In the genomic region with DNA sequence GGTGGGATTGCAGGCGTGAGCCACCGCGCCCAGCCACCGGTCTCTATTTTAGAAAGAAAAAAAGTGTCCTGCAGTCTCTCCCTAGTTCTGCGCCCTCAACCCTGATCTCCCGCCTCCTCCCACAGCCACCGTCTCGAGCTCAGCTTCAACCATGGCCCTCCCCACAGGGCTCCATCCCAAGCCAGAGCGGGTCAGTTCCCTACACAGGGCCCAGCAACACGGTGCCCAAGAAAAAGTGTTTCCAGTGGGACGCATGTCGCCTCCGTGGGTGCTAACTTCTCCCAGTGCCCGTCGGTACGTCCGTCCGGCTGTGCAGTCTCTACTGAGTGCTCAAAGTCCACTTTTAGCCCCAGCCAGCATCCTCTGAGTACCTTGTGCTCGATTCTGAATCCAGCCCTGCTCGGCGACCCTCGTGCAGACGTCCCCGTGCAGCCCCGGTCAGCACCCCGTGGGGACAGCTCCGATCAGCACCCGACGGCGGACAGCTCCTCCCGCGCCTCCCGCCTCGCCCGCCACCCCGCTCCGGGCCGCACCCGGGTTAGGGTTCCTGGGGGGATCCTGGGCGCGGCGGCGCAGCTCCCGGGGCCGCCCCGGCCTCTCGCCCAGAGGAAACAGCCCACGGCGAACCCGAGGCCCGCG, we compare ENCODE assay signal across 1 cellular context.
TF ChIP-seq lines count a peak whose summit lies in the region.

No MANE protein-coding gene starts in this region.

TF ChIP-seq in WTC11, 78 proteins besides CTCF, POLR2A, EP300 and RAD21 (continued from another document and continues in another):
- TF ChIP-seq, protein P1, sequence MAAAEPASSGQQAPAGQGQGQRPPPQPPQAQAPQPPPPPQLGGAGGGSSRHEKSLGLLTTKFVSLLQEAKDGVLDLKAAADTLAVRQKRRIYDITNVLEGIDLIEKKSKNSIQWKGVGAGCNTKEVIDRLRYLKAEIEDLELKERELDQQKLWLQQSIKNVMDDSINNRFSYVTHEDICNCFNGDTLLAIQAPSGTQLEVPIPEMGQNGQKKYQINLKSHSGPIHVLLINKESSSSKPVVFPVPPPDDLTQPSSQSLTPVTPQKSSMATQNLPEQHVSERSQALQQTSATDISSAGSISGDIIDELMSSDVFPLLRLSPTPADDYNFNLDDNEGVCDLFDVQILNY (CRISPR knock-in tag; IDR thresholded peaks at IDR 0.05) = peak; percentile 95
- TF ChIP-seq TP53 (CRISPR knock-in tag; IDR thresholded peaks at IDR 0.05) (peak; percentile 96), SMAD4 (CRISPR knock-in tag; IDR thresholded peaks at IDR 0.05) (peak; percentile 98), ZNF121 (CRISPR knock-in tag; IDR thresholded peaks at IDR 0.05) (peak; percentile 90), TEAD1 (CRISPR knock-in tag; IDR thresholded peaks at IDR 0.05) (peak; percentile 98), ZNF416 (CRISPR knock-in tag; IDR thresholded peaks at IDR 0.05) (0 out of 2 replicates have a peak, but pooled peaks have one; percentile 40), ZNF232 (CRISPR knock-in tag; IDR thresholded peaks at IDR 0.05) (peak; percentile 99), NR3C1 (CRISPR knock-in tag; conservative IDR thresholded peaks at IDR 0.05; ENCODE audit: low read depth) (peak; percentile 96), JAZF1 (CRISPR knock-in tag; IDR thresholded peaks at IDR 0.05) (no peak), ZBTB21 (CRISPR knock-in tag; IDR thresholded peaks at IDR 0.05; ENCODE audit: borderline replicate concordance) (peak; percentile 94), ZNF396 (CRISPR knock-in tag; IDR thresholded peaks at IDR 0.05; ENCODE audit: borderline replicate concordance) (no peak), RORB (CRISPR knock-in tag; IDR thresholded peaks at IDR 0.05) (no peak), TCF7 (CRISPR knock-in tag; IDR thresholded peaks at IDR 0.05; ENCODE audit: low read depth) (peak; percentile 99), NFE2L1 (CRISPR knock-in tag; IDR thresholded peaks at IDR 0.05) (peak; percentile 96), FOXK1 (CRISPR knock-in tag; IDR thresholded peaks at IDR 0.05) (peak; percentile 98), ATF1 (CRISPR knock-in tag; IDR thresholded peaks at IDR 0.05) (peak; percentile 88; the same call in 1 of the 2 replicates), GRHL2 (CRISPR knock-in tag; IDR thresholded peaks at IDR 0.05; ENCODE audit: insufficient replicate concordance, severe bottlenecking) (no peak), ATF2 (CRISPR knock-in tag; IDR thresholded peaks at IDR 0.05; ENCODE audit: borderline replicate concordance, low read depth) (peak; percentile 93), NR1H2 (CRISPR knock-in tag; IDR thresholded peaks at IDR 0.05) (peak; percentile 94), CBFB (CRISPR knock-in tag; IDR thresholded peaks at IDR 0.05; ENCODE audit: low read depth) (peak; percentile 92; the same call in 1 of the 2 replicates), ZNF219 (CRISPR knock-in tag; IDR thresholded peaks at IDR 0.05; ENCODE audit: borderline replicate concordance) (peak; percentile 99), JUN (CRISPR knock-in tag; IDR thresholded peaks at IDR 0.05) (peak; percentile 99), IRF2 (CRISPR knock-in tag; IDR thresholded peaks at IDR 0.05; ENCODE audit: borderline replicate concordance, low read depth) (peak; percentile 92; the same call in 1 of the 2 replicates), ZNF423 (CRISPR knock-in tag; IDR thresholded peaks at IDR 0.05) (no peak), GTF2I (CRISPR knock-in tag; conservative IDR thresholded peaks at IDR 0.05) (no peak), GABPB1 (CRISPR knock-in tag; IDR thresholded peaks at IDR 0.05) (peak; percentile 80; the same call in 1 of the 2 replicates)
- TF ChIP-seq, protein P2, sequence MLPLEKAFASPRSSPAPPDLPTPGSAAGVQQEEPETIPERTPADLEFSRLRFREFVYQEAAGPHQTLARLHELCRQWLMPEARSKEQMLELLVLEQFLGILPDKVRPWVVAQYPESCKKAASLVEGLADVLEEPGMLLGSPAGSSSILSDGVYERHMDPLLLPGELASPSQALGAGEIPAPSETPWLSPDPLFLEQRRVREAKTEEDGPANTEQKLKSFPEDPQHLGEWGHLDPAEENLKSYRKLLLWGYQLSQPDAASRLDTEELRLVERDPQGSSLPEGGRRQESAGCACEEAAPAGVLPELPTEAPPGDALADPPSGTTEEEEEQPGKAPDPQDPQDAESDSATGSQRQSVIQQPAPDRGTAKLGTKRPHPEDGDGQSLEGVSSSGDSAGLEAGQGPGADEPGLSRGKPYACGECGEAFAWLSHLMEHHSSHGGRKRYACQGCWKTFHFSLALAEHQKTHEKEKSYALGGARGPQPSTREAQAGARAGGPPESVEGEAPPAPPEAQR (CRISPR knock-in tag; IDR thresholded peaks at IDR 0.05) = peak; percentile 55; the same call in 1 of the 2 replicates
- TF ChIP-seq, protein P3, sequence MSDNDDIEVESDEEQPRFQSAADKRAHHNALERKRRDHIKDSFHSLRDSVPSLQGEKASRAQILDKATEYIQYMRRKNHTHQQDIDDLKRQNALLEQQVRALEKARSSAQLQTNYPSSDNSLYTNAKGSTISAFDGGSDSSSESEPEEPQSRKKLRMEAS (CRISPR knock-in tag; IDR thresholded peaks at IDR 0.05) = peak; percentile 89; the same call in 1 of the 2 replicates
- TF ChIP-seq, protein P4, sequence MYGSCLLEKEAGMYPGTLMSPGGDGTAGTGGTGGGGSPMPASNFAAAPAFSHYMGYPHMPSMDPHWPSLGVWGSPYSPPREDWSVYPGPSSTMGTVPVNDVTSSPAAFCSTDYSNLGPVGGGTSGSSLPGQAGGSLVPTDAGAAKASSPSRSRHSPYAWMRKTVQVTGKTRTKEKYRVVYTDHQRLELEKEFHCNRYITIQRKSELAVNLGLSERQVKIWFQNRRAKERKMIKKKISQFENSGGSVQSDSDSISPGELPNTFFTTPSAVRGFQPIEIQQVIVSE (CRISPR knock-in tag; IDR thresholded peaks at IDR 0.05; ENCODE audit: borderline replicate concordance) = no peak
- TF ChIP-seq, protein P5, sequence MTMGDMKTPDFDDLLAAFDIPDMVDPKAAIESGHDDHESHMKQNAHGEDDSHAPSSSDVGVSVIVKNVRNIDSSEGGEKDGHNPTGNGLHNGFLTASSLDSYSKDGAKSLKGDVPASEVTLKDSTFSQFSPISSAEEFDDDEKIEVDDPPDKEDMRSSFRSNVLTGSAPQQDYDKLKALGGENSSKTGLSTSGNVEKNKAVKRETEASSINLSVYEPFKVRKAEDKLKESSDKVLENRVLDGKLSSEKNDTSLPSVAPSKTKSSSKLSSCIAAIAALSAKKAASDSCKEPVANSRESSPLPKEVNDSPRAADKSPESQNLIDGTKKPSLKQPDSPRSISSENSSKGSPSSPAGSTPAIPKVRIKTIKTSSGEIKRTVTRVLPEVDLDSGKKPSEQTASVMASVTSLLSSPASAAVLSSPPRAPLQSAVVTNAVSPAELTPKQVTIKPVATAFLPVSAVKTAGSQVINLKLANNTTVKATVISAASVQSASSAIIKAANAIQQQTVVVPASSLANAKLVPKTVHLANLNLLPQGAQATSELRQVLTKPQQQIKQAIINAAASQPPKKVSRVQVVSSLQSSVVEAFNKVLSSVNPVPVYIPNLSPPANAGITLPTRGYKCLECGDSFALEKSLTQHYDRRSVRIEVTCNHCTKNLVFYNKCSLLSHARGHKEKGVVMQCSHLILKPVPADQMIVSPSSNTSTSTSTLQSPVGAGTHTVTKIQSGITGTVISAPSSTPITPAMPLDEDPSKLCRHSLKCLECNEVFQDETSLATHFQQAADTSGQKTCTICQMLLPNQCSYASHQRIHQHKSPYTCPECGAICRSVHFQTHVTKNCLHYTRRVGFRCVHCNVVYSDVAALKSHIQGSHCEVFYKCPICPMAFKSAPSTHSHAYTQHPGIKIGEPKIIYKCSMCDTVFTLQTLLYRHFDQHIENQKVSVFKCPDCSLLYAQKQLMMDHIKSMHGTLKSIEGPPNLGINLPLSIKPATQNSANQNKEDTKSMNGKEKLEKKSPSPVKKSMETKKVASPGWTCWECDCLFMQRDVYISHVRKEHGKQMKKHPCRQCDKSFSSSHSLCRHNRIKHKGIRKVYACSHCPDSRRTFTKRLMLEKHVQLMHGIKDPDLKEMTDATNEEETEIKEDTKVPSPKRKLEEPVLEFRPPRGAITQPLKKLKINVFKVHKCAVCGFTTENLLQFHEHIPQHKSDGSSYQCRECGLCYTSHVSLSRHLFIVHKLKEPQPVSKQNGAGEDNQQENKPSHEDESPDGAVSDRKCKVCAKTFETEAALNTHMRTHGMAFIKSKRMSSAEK (CRISPR knock-in tag; IDR thresholded peaks at IDR 0.05; ENCODE audit: borderline replicate concordance) = no peak
- TF ChIP-seq, protein P6, sequence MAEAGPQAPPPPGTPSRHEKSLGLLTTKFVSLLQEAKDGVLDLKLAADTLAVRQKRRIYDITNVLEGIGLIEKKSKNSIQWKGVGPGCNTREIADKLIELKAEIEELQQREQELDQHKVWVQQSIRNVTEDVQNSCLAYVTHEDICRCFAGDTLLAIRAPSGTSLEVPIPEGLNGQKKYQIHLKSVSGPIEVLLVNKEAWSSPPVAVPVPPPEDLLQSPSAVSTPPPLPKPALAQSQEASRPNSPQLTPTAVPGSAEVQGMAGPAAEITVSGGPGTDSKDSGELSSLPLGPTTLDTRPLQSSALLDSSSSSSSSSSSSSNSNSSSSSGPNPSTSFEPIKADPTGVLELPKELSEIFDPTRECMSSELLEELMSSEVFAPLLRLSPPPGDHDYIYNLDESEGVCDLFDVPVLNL (CRISPR knock-in tag; IDR thresholded peaks at IDR 0.05; ENCODE audit: borderline replicate concordance, low read depth) = peak; percentile 98
- TF ChIP-seq, protein P7, sequence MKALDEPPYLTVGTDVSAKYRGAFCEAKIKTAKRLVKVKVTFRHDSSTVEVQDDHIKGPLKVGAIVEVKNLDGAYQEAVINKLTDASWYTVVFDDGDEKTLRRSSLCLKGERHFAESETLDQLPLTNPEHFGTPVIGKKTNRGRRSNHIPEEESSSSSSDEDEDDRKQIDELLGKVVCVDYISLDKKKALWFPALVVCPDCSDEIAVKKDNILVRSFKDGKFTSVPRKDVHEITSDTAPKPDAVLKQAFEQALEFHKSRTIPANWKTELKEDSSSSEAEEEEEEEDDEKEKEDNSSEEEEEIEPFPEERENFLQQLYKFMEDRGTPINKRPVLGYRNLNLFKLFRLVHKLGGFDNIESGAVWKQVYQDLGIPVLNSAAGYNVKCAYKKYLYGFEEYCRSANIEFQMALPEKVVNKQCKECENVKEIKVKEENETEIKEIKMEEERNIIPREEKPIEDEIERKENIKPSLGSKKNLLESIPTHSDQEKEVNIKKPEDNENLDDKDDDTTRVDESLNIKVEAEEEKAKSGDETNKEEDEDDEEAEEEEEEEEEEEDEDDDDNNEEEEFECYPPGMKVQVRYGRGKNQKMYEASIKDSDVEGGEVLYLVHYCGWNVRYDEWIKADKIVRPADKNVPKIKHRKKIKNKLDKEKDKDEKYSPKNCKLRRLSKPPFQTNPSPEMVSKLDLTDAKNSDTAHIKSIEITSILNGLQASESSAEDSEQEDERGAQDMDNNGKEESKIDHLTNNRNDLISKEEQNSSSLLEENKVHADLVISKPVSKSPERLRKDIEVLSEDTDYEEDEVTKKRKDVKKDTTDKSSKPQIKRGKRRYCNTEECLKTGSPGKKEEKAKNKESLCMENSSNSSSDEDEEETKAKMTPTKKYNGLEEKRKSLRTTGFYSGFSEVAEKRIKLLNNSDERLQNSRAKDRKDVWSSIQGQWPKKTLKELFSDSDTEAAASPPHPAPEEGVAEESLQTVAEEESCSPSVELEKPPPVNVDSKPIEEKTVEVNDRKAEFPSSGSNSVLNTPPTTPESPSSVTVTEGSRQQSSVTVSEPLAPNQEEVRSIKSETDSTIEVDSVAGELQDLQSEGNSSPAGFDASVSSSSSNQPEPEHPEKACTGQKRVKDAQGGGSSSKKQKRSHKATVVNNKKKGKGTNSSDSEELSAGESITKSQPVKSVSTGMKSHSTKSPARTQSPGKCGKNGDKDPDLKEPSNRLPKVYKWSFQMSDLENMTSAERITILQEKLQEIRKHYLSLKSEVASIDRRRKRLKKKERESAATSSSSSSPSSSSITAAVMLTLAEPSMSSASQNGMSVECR (CRISPR knock-in tag; IDR thresholded peaks at IDR 0.05; ENCODE audit: borderline replicate concordance) = peak; percentile 100
- TF ChIP-seq, protein P8, sequence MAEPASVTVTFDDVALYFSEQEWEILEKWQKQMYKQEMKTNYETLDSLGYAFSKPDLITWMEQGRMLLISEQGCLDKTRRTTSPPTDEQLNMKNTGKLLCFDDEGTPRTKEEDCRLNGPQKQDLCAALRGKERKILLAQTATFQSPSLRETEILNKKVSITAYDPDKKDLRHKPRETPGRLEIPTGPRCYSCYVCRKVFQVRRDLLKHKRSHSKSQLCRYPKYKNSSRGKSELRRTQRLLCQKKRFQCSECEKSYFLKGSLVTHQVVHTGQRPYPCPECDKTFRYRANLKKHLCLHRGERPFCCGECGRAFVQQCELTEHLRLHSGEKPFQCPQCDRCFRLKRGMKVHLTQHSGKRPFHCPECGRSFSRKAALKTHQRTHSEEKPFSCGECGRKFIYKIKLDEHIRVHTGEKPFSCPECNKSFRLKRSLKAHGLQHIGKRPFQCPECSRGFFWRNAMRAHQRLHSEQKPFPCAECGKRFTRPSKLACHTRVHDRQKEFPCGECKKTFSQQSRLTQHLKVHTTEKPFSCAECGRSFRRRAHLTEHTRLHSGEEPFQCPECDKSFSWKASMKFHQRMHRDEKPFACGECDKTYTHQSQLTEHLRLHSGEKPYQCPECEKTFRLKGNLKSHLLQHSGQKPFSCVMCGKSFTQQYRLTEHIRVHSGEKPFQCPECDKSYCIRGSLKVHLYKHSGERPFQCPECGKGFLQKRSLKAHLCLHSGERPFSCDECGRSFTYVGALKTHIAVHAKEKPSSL (CRISPR knock-in tag; conservative IDR thresholded peaks at IDR 0.05) = no peak
